In genomic region chr5:98275980-98276379, GRCh38 we compare ENCODE assay signal across 22 cellular contexts.
"Had no signal": no experiment of that assay in that cellular context is flagged by ENCODE, and none has a peak within 500 bp of the region (broad histone marks: within the 10 kb centered on the region; RNA-seq: fewer than 3 reads in every experiment).

No MANE protein-coding gene starts in this region.

- DNase-seq: activated CD4-positive, alpha-beta T cell treated with anti-CD3 and anti-CD28 coated beads, Interleukin-2, amount 50 U/mL, for 1 hour; activated CD8-positive, alpha-beta memory T cell treated with anti-CD3 and anti-CD28 coated beads for 24 hours; activated CD8-positive, alpha-beta memory T cell treated with anti-CD3 and anti-CD28 coated beads, Interleukin-2, amount 50 U/mL, for 48 hours; activated effector memory CD4-positive, alpha-beta T cell treated with anti-CD3 and anti-CD28 coated beads, Interleukin-2, amount 50 U/mL, for 16 hours; activated naive CD4-positive, alpha-beta T cell treated with anti-CD3 and anti-CD28 coated beads, Interleukin-2, amount 50 U/mL, for 16 hours; activated T-cell treated with anti-CD3 and anti-CD28 coated beads, Interleukin-2, amount 50 U/mL, for 48 hours; aorta; brain microvascular endothelial cell; cortex of kidney; esophagus squamous epithelium; left cardiac atrium; stimulated activated CD4-positive, alpha-beta T cell treated with anti-CD3 and anti-CD28 coated beads, Interleukin-12 subunit alpha, Interleukin-12 subunit beta, amount 100 ng/mL, for 4 hours; stimulated activated CD4-positive, alpha-beta T cell treated with anti-CD3 and anti-CD28 coated beads, Interleukin-1b, Interleukin-23, amount 100 ng/mL, for 48 hours; stimulated activated CD8-positive, alpha-beta memory T cell treated with anti-CD3 and anti-CD28 coated beads, Interleukin-4, amount 100 ng/mL, for 48 hours; stimulated activated naive CD4-positive, alpha-beta T cell treated with Interleukin-2 at 50 U/mL for 16 hours; thyroid gland had no signal

- H3K9me3 Mint-ChIP-seq: central memory CD8-positive, alpha-beta T cell; T-helper 1 cell treated with Interleukin-12 subunit alpha and Interleukin-12 subunit beta and Interleukin-4 antibody, amounts not matched to agents 30 μg/mL and 1 μg/mL, for 36 hours had no signal

- ATAC-seq: activated CD4-positive, CD25-positive, alpha-beta regulatory T cell treated with anti-CD3 and anti-CD28 coated beads, Interleukin-2, amount 50 U/mL, for 24 hours; left cardiac atrium; natural killer cell treated with Interleukin-12 subunit alpha and Interleukin-12 subunit beta and Interleukin-15 and Interleukin-18, amount 100 ng/mL, for 72 hours had no signal

- H3K27ac ChIP-seq: brain microvascular endothelial cell, esophagus squamous epithelium, hepatocyte, parathyroid adenoma, thyroid gland had no signal

- H3K27me3 Mint-ChIP-seq: central memory CD8-positive, alpha-beta T cell; natural killer cell treated with Interleukin-12 subunit alpha and Interleukin-12 subunit beta and Interleukin-15 and Interleukin-18, amount 100 ng/mL, for 72 hours had no signal

- H3K4me3 Mint-ChIP-seq: central memory CD8-positive, alpha-beta T cell; natural killer cell treated with Interleukin-12 subunit alpha and Interleukin-12 subunit beta and Interleukin-15 and Interleukin-18, amount 100 ng/mL, for 72 hours; T-helper 1 cell treated with Interleukin-12 subunit alpha and Interleukin-12 subunit beta and Interleukin-4 antibody, amounts not matched to agents 30 μg/mL and 1 μg/mL, for 36 hours had no signal

- H3K27ac Mint-ChIP-seq: natural killer cell treated with Interleukin-12 subunit alpha and Interleukin-12 subunit beta and Interleukin-15 and Interleukin-18, amount 100 ng/mL, for 72 hours; T-helper 1 cell treated with Interleukin-12 subunit alpha and Interleukin-12 subunit beta and Interleukin-4 antibody, amounts not matched to agents 30 μg/mL and 1 μg/mL, for 36 hours had no signal

- H3K36me3 Mint-ChIP-seq: natural killer cell treated with Interleukin-12 subunit alpha and Interleukin-12 subunit beta and Interleukin-15 and Interleukin-18, amount 100 ng/mL, for 72 hours had no signal

- H3K4me1 Mint-ChIP-seq: central memory CD8-positive, alpha-beta T cell had no signal
